8 cellular contexts compared by ENCODE assay signal in the genomic region with DNA sequence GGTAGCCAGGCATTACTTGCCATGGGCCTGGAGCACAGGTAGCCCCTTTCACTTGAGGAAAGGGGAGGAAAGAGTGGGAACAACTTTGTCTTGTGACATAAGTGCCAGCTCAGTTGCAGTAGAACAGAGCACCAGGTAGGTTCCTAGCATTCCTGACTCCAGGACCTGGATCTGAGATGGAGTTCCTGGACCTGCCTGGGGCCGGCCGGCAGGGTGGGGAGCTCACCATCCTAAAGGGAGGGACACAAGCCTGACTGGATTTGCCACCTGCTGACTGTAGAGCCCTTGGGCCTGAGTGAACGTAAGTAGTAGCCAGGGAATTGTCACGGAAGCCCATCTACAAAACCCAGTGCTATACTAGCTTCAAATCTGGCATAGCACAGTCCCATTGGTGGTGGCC.
"Had no signal": no experiment of that assay in that cellular context is flagged by ENCODE, and none has a peak within 500 bp of the region (broad histone marks: within the 10 kb centered on the region; RNA-seq: fewer than 3 reads in every experiment).

No MANE protein-coding gene starts in this region.

- FAIRE-seq: H1, H54 had no signal

- H3K4me2 ChIP-seq: GM23338, KMS-11 had no signal

- DNase-seq: H9, HCEC 1CT, KBM-7 had no signal

- H3K9ac ChIP-seq: KMS-11 had no signal

- H3K27ac ChIP-seq: HL-60, KMS-11 had no signal

- ATAC-seq: GM23338 had no signal

- H3K4me3 ChIP-seq: GM23338 had no signal
